Comparison of ENCODE assay signal across 14 cellular contexts in genomic region chr6:85574932-85575598, GRCh38. TPM values are rescaled to one million over a fixed set of nuclear protein-coding genes. Genes with fewer than 3 reads are reported as not detected.
DNase-seq lines count a peak whose midpoint lies in the region; ATAC-seq and TF ChIP-seq lines count a peak whose summit lies in the region.
"Had no signal": no experiment of that assay in that cellular context is flagged by ENCODE, and none has a peak within 500 bp of the region (broad histone marks: within the 10 kb centered on the region; RNA-seq: fewer than 3 reads in every experiment).

No MANE protein-coding gene starts in this region.

- H3K4me1 Mint-ChIP-seq in osteocyte (ENCODE audit: unreplicated experiment), result peaks cover 12% of the 10 kb centered on the region
- H3K4me1 Mint-ChIP-seq in activated CD4-positive, alpha-beta T cell treated with anti-CD3 and anti-CD28 coated beads for 36 hours, result peaks cover 9% of the 10 kb centered on the region

- H3K27ac Mint-ChIP-seq in osteocyte (ENCODE audit: unreplicated experiment), result peak overlapping the region; percentile 74
- H3K27ac Mint-ChIP-seq in activated CD4-positive, alpha-beta T cell treated with anti-CD3 and anti-CD28 coated beads for 36 hours, result no peak overlapping the region
- H3K27ac Mint-ChIP-seq: naive B cell had no signal

- peaks cover 11% of the 10 kb centered on the region for H3K36me3 Mint-ChIP-seq in osteocyte (ENCODE audit: unreplicated experiment)
- peaks cover 16% of the 10 kb centered on the region for H3K36me3 Mint-ChIP-seq in activated CD4-positive, alpha-beta T cell treated with anti-CD3 and anti-CD28 coated beads for 36 hours (ENCODE audit: low read depth)
- H3K36me3 Mint-ChIP-seq: naive B cell had no signal

- no peak for ATAC-seq in HG02623 (IDR thresholded peaks at IDR 0.05; ENCODE audit: unreplicated experiment)
- no peak for ATAC-seq in activated CD4-positive, alpha-beta T cell treated with anti-CD3 and anti-CD28 coated beads for 36 hours

- no peaks in the 10 kb centered on the region for H3K27me3 Mint-ChIP-seq in osteocyte (ENCODE audit: unreplicated experiment)
- H3K27me3 Mint-ChIP-seq in activated CD4-positive, alpha-beta T cell treated with anti-CD3 and anti-CD28 coated beads for 36 hours, result no peaks in the 10 kb centered on the region
- H3K27me3 Mint-ChIP-seq: naive B cell had no signal

- intact Hi-C loops in activated CD4-positive, alpha-beta T cell treated with anti-CD3 and anti-CD28 coated beads for 36 hours (cut with DNase I, micrococcal nuclease), result no loop called here

- no peak overlapping the region for H3K4me3 ChIP-seq in epithelial cell of esophagus (ENCODE audit: low read length)

- H3K9me3 Mint-ChIP-seq in osteocyte (ENCODE audit: unreplicated experiment), result no peaks in the 10 kb centered on the region
- H3K9me3 Mint-ChIP-seq in activated CD4-positive, alpha-beta T cell treated with anti-CD3 and anti-CD28 coated beads for 36 hours (ENCODE audit: low read depth), result no peaks in the 10 kb centered on the region
- H3K9me3 Mint-ChIP-seq: naive B cell had no signal

- CTCF ChIA-PET in activated CD4-positive, alpha-beta T cell treated with anti-CD3 and anti-CD28 coated beads for 36 hours (lab: Charles Lee), result no interaction called here

- POLR2A ChIA-PET in activated CD4-positive, alpha-beta T cell treated with anti-CD3 and anti-CD28 coated beads for 36 hours (lab: Charles Lee), result no interaction called here

- TF ChIP-seq CTCF in epithelial cell of esophagus (IDR thresholded peaks at IDR 0.05; ENCODE audit: insufficient read depth, low read depth, low read length, missing control alignments) (no peak), osteocyte (IDR thresholded peaks at IDR 0.05) (no peak)

- no peak overlapping the region for H3K4me3 Mint-ChIP-seq in osteocyte (ENCODE audit: unreplicated experiment)
- H3K4me3 Mint-ChIP-seq in activated CD4-positive, alpha-beta T cell treated with anti-CD3 and anti-CD28 coated beads for 36 hours, result no peak overlapping the region
- H3K4me3 Mint-ChIP-seq: naive B cell had no signal

- DNase-seq in Daoy (ENCODE audit: low read depth) (peak; percentile 28), LHCN-M2 (ENCODE audit: low read depth) (peak; percentile 83), epithelial cell of esophagus (ENCODE audit: low read depth) (peak; percentile 84), osteocyte (ENCODE audit: extremely low spot score, unreplicated experiment) (no peak)
- no peak for DNase-seq in stimulated activated CD4-positive, alpha-beta T cell treated with anti-CD3 and anti-CD28 coated beads, Interleukin-4, amount 100 ng/mL, for 24 hours
- no peak for DNase-seq in activated CD4-positive, alpha-beta T cell treated with anti-CD3 and anti-CD28 coated beads for 36 hours
- no peak for DNase-seq in activated CD4-positive, alpha-beta T cell treated with anti-CD3 and anti-CD28 coated beads, Interleukin-2, amount 50 U/mL, for 1 hour
- DNase-seq: DMS79; hippocampal formation; naive B cell; NCI-H146; OCI-M1; stimulated activated CD4-positive, alpha-beta T cell treated with anti-CD3 and anti-CD28 coated beads, Interleukin-2, amount 100 ng/mL, for 48 hours had no signal

RNA-seq across cellular contexts. Expression of gene SNX14, which starts 18.6 kb away (rescaled TPM):
- 117 and 134 TPM in 2 replicates for total RNA-seq in Daoy (2014; rRNA removed; shearing (Covaris generic))
- 96.1 and 116 TPM in 2 replicates for total RNA-seq in LHCN-M2 (2014; rRNA removed)
- polyA plus RNA-seq in LHCN-M2 (2012), result 37.2 TPM
- total RNA-seq in osteocyte, result 87.2 and 106 TPM in 2 replicates
- 10 to 100 TPM; 38.4 to 54.7 TPM for total RNA-seq in activated CD4-positive, alpha-beta T cell treated with anti-CD3 and anti-CD28 coated beads for 36 hours

Comparison
In these comparisons a context has a peak if more than half of its experiments do, and no peak if none do; other contexts are left out.
1. DNase-seq: peak in Daoy (single experiment), LHCN-M2 (single experiment) and epithelial cell of esophagus (single experiment); none in osteocyte (single experiment), stimulated activated CD4-positive, alpha-beta T cell treated with anti-CD3 and anti-CD28 coated beads, Interleukin-4, amount 100 ng/mL, for 24 hours (single experiment), activated CD4-positive, alpha-beta T cell treated with anti-CD3 and anti-CD28 coated beads for 36 hours (single experiment) and activated CD4-positive, alpha-beta T cell treated with anti-CD3 and anti-CD28 coated beads, Interleukin-2, amount 50 U/mL, for 1 hour (single experiment).